Comparison of ENCODE assay signal across 9 cellular contexts in the genomic region with DNA sequence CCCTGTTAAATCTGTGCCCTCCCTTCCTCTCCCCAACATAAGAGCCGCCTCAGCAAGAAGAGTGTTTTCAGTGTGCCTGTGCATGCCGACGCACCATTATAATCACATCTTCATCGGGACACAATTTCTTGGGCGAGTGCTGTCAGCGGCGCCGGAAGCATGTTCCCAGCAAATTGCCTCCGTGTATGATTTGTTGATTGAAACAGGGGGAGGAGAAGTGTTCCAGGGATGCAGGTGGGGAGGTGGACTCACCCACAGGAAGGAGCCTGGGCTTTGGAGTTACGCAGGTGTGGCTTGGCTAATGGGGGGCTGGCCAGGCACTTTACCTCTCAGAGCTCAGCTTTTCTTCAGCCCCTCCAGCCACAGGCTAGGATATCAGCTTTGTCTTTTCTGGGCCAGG. TPM values are rescaled to one million over a fixed set of nuclear protein-coding genes. Genes with fewer than 3 reads are reported as not detected.
"Had no signal": no experiment of that assay in that cellular context is flagged by ENCODE, and none has a peak within 500 bp of the region (broad histone marks: within the 10 kb centered on the region; RNA-seq: fewer than 3 reads in every experiment).

No MANE protein-coding gene starts in this region.

- H3K27ac Mint-ChIP-seq: HFFc6 had no signal

- DNase-seq: GM23248, GOT3, H7, HFFc6, IMR-90 had no signal

- H3K4me1 ChIP-seq: HAP-1 had no signal

- H3K36me3 ChIP-seq: HAP-1 had no signal

- H3K4me3 ChIP-seq: GM23248, HAP-1, K562 had no signal

- H3K27ac ChIP-seq: GM23248 had no signal

- H3K9me3 ChIP-seq: HAP-1 had no signal

- H3K9me3 Mint-ChIP-seq: HFFc6 had no signal

- H3K4me3 Mint-ChIP-seq: HFFc6 had no signal

RNA-seq across cellular contexts. Expression of gene SPACA3, which starts 53.6 kb away (rescaled TPM):
- total RNA-seq: GM23248, H4, H7, HFFc6, HT-29, IMR-90, K562 had no signal
